Comparison of ENCODE assay signal across 8 cellular contexts in the genomic region with DNA sequence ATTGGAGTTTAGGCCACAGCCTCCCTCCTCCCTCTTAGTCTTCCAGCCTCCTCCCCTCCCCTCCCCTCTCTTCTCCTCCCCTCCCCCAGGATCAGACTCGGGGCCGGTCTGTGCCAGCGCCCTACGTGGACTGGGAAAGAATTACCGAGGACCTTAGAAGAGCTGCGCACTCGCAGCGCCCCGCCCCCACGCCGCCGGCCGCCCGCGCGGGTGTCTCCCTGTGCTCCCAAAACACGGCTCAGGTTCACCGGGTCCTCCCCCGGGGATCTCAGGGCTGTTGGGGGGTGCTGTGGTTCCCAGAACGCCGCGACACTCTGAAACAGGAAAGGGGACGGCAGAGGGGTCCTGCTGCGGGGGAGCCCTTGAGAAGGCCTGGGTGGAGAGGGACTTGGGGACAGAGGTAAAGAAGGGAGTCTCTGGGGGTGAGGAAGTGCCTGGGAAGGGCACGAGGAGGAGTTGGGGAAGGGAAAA.
DNase-seq lines count a peak whose midpoint lies in the region; ATAC-seq and TF ChIP-seq lines count a peak whose summit lies in the region.

No MANE protein-coding gene starts in this region.

- no peaks in the 10 kb centered on the region for H3K9me3 ChIP-seq in upper lobe of left lung

- peak in 1 of 4 donors; percentile 34 for TF ChIP-seq EP300 in upper lobe of left lung (IDR thresholded peaks at IDR 0.05)

- H3K36me3 ChIP-seq in upper lobe of left lung, result no peaks in the 10 kb centered on the region

- peak; percentile 74 for DNase-seq in CD1c-positive myeloid dendritic cell (ENCODE audit: extremely low spot score)
- peak; percentile 59 for DNase-seq in RKO (ENCODE audit: low spot score)
- peak in 3 of 4 experiments; percentile 0 to 29 (median 14) for DNase-seq in activated naive CD4-positive, alpha-beta T cell (lab: John Stamatoyannopoulos, UW)
- DNase-seq in foreskin melanocyte, result peak; percentile 61
- peak; percentile 74 for DNase-seq in nephron progenitor cell
- peak; percentile 86 to 93 for DNase-seq in upper lobe of left lung

- TF ChIP-seq CTCF in nephron progenitor cell (IDR thresholded peaks at IDR 0.05) (no peak), upper lobe of left lung (IDR thresholded peaks at IDR 0.05) (peak in 1 of 6 experiments; percentile 11)

- H3K27ac Mint-ChIP-seq in IgD-negative memory B cell (peak overlapping the region; percentile 91 to 95 (median 92)), nephron progenitor cell (peak overlapping the region; percentile 84)

- H3K4me1 Mint-ChIP-seq in IgD-negative memory B cell (peaks cover 19 to 31% (median 30%) of the 10 kb centered on the region in 3 donors), nephron progenitor cell (peaks cover 45% of the 10 kb centered on the region)

- H3K4me3 ChIP-seq in upper lobe of left lung, result peak overlapping the region in 2 of 4 donors; percentile 6 to 16

- H3K36me3 Mint-ChIP-seq in IgD-negative memory B cell, result no peaks in the 10 kb centered on the region
- no peaks in the 10 kb centered on the region for H3K36me3 Mint-ChIP-seq in nephron progenitor cell (ENCODE audit: low read depth)

- ATAC-seq in upper lobe of left lung (ENCODE audit: low FRiP score in 2 of 2) (peak; percentile 89 to 91), GM18502 (IDR thresholded peaks at IDR 0.05; ENCODE audit: poor library complexity, unreplicated experiment) (no peak)

- H3K27ac ChIP-seq in upper lobe of left lung, result peak overlapping the region; percentile 0 to 88 (median 82)

- no peaks in the 10 kb centered on the region for H3K27me3 Mint-ChIP-seq in IgD-negative memory B cell
- H3K27me3 Mint-ChIP-seq in nephron progenitor cell (ENCODE audit: low read depth, poor library complexity), result peaks cover 1% of the 10 kb centered on the region

- no peak for TF ChIP-seq POLR2A in upper lobe of left lung (IDR thresholded peaks at IDR 0.05)

- 4 to 15% methylated on average over 6 to 13 of the region's 25 CpGs for WGBS in upper lobe of left lung, 2 donors

- no peaks in the 10 kb centered on the region for H3K27me3 ChIP-seq in upper lobe of left lung

- H3K4me1 ChIP-seq in upper lobe of left lung, result peaks cover 7 to 30% (median 17%) of the 10 kb centered on the region in 4 donors

- H3K9me3 Mint-ChIP-seq in IgD-negative memory B cell, result no peaks in the 10 kb centered on the region
- peaks cover 49% of the 10 kb centered on the region for H3K9me3 Mint-ChIP-seq in nephron progenitor cell

- H3K4me3 Mint-ChIP-seq in IgD-negative memory B cell (peak overlapping the region in 3 of 4 donors; percentile 41 to 78 (median 43)), nephron progenitor cell (peak overlapping the region; percentile 80)

Comparison
In these comparisons a context has a peak if more than half of its experiments do, and no peak if none do; other contexts are left out.
1. DNase-seq: peak in every context shown above with its lines; median percentile 90 in upper lobe of left lung; 74 in CD1c-positive myeloid dendritic cell; 74 in nephron progenitor cell; 61 in foreskin melanocyte; 59 in RKO; 14 in activated naive CD4-positive, alpha-beta T cell.